ENCODE assay signal across 15 cellular contexts in the genomic region with DNA sequence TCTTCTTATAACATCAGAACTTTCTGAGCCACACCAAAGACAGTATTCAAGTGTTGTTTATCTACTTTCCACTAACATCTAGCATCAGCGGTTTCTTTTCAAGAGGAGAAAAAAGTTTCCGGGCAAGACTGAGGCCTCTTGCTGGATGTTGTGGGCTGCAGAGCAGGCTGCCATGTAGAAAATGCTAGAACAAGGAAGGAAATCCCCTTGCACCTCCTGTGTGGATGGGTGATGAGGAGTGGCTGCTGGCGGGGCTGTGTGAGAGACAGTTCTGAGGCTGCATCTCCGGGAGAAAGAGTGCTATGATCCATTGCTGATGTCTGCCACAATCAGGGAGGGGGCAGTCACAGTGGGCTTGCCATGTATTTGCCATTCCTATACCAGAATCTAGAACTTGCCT. TPM values are rescaled to one million over a fixed set of nuclear protein-coding genes. Genes with fewer than 3 reads are reported as not detected.
DNase-seq lines count a peak whose midpoint lies in the region; ATAC-seq, FAIRE-seq and TF ChIP-seq lines count a peak whose summit lies in the region.
"Had no signal": no experiment of that assay in that cellular context is flagged by ENCODE, and none has a peak within 500 bp of the region (broad histone marks: within the 10 kb centered on the region; RNA-seq: fewer than 3 reads in every experiment).

No MANE protein-coding gene starts in this region.

- H3K27ac ChIP-seq in OCI-LY3 (ENCODE audit: low read length) (no peak overlapping the region), GM12878 (ENCODE audit: control insufficient read depth, insufficient read depth) (no peak overlapping the region), testis (no peak overlapping the region)
- H3K27ac ChIP-seq: BLaER1, body of pancreas had no signal

- H3K9ac ChIP-seq in OCI-LY3 (ENCODE audit: low read length), result no peak overlapping the region
- H3K9ac ChIP-seq in GM12878 (ENCODE audit: control insufficient read depth, insufficient read depth, low read length), result no peak overlapping the region
- H3K9ac ChIP-seq: BLaER1 had no signal

- H3K4me3 Mint-ChIP-seq in activated CD8-positive, alpha-beta memory T cell treated with anti-CD3 and anti-CD28 coated beads, Interleukin-2, amount 10 ng/mL, durations not matched to agents 7 days and 5 days, result no peak overlapping the region

- H3K36me3 ChIP-seq in OCI-LY3 (replicated peaks; ENCODE audit: low read depth, low read length) (no peaks in the 10 kb centered on the region), GM12878 (ENCODE audit: control insufficient read depth in 2 of 2, insufficient read depth in 2 of 2, low read length in 1 of 2) (no peaks in the 10 kb centered on the region), testis (ENCODE audit: low read depth, missing control alignments) (no peaks in the 10 kb centered on the region)
- H3K36me3 ChIP-seq: BLaER1 had no signal

- peaks cover 41% of the 10 kb centered on the region for H3K4me1 Mint-ChIP-seq in activated CD8-positive, alpha-beta memory T cell treated with anti-CD3 and anti-CD28 coated beads, Interleukin-2, amount 10 ng/mL, durations not matched to agents 7 days and 5 days

- no peak for TF ChIP-seq EP300 in GM12878 (IDR thresholded peaks at IDR 0.05; ENCODE audit: borderline replicate concordance in 1 of 2, control insufficient read depth in 1 of 2, low read depth in 2 of 2, low read length in 2 of 2)

- peaks cover 68% of the 10 kb centered on the region for H3K4me1 ChIP-seq in OCI-LY3 (ENCODE audit: low read length)
- peaks cover 54% of the 10 kb centered on the region for H3K4me1 ChIP-seq in GM12878 (ENCODE audit: control insufficient read depth, insufficient read depth, low read length)
- no peaks in the 10 kb centered on the region for H3K4me1 ChIP-seq in testis
- H3K4me1 ChIP-seq: body of pancreas had no signal

- CTCF ChIA-PET in activated CD8-positive, alpha-beta memory T cell treated with anti-CD3 and anti-CD28 coated beads, Interleukin-2, amount 10 ng/mL, durations not matched to agents 7 days and 5 days (lab: Charles Lee), result no interaction called here
- CTCF ChIA-PET in GM12878 (lab: Yijun Ruan, JAX), result no interaction called here

- BruUV-seq in GM12878 (replicated peaks; lab: Mats Ljungman, UMichigan), result no TSS peak

- H3K27ac Mint-ChIP-seq in activated CD8-positive, alpha-beta memory T cell treated with anti-CD3 and anti-CD28 coated beads, Interleukin-2, amount 10 ng/mL, durations not matched to agents 7 days and 5 days, result peak overlapping the region; percentile 55

- SMC1A ChIA-PET in GM12878 (lab: Charles Lee; ENCODE audit: uncharacterized antibody, unreplicated experiment), result no interaction called here

- H3K4me2 ChIP-seq in OCI-LY3 (ENCODE audit: low read length) (peak overlapping the region; percentile 6; the same call in 1 of the 2 replicates), GM12878 (ENCODE audit: control insufficient read depth, insufficient read depth) (no peak overlapping the region)
- H3K4me2 ChIP-seq: BLaER1 had no signal

- no peaks in the 10 kb centered on the region for H3K9me3 ChIP-seq in OCI-LY3 (ENCODE audit: insufficient read depth, low read length)
- no peaks in the 10 kb centered on the region; the same call in 2 of the 3 replicates for H3K9me3 ChIP-seq in GM12878 (replicated peaks; ENCODE audit: control insufficient read depth, insufficient read depth, low read length)
- H3K9me3 ChIP-seq in testis, result no peaks in the 10 kb centered on the region
- H3K9me3 ChIP-seq: BLaER1, body of pancreas had no signal

- TF ChIP-seq POLR2A in GM12878 (IDR thresholded peaks at IDR 0.05; ENCODE audit: low read depth, low read length) (no peak), testis (IDR thresholded peaks at IDR 0.05) (no peak)

- no peak for FAIRE-seq in GM12878 (lab: Jason Lieb, UNC)
- FAIRE-seq: G401.6 had no signal

- 46% methylated on average over 4 of the region's 4 CpGs for WGBS in GM12878 (ENCODE audit: insufficient coverage, insufficient replicate concordance, low lambda C conversion rate, missing lambda C conversion rate)
- WGBS in testis, 2 donors, result 63 to 68% methylated on average over 4 of the region's 4 CpGs

- H3K79me2 ChIP-seq in OCI-LY3 (ENCODE audit: low read length) (no peaks in the 10 kb centered on the region), GM12878 (ENCODE audit: control insufficient read depth, insufficient read depth, low read length) (no peaks in the 10 kb centered on the region)

- TF ChIP-seq CTCF in OCI-LY3 (IDR thresholded peaks at IDR 0.05; ENCODE audit: low read depth, low read length), result no peak
- TF ChIP-seq CTCF in GM12878 (IDR thresholded peaks at IDR 0.05 in 2 of 3, conservative IDR thresholded peaks at IDR 0.05 in 1 of 3; ENCODE audit: control insufficient read depth in 2 of 3, extremely low read depth in 1 of 3, insufficient read depth in 1 of 3, low read depth in 3 of 3, low read length in 3 of 3), result no peak
- TF ChIP-seq CTCF in testis (IDR thresholded peaks at IDR 0.05), result no peak

- no peak for TF ChIP-seq RAD21 in GM12878 (IDR thresholded peaks at IDR 0.05; ENCODE audit: insufficient read depth, low read depth, low read length)

- H2AFZ ChIP-seq in OCI-LY3 (ENCODE audit: low read depth, low read length) (peak overlapping the region; percentile 62), GM12878 (ENCODE audit: control insufficient read depth, low read depth, low read length) (peak overlapping the region; percentile 2)

- no peaks in the 10 kb centered on the region for H3K9me3 Mint-ChIP-seq in activated CD8-positive, alpha-beta memory T cell treated with anti-CD3 and anti-CD28 coated beads, Interleukin-2, amount 10 ng/mL, durations not matched to agents 7 days and 5 days (ENCODE audit: low read depth)

- intact Hi-C loops in GM12878 (cut with micrococcal nuclease; ENCODE audit: unreplicated experiment) (no loop called here), testis (cut with DNase I; ENCODE audit: low total_unique reads) (no loop called here)

- DNase-seq in activated CD8-positive, alpha-beta memory T cell treated with anti-CD3 and anti-CD28 coated beads, Interleukin-2, amount 10 ng/mL, durations not matched to agents 7 days and 5 days, result peak; percentile 50
- DNase-seq in GM12878 (ENCODE audit: low read depth, low spot score) (no peak), testis (no peak), hepatic stellate cell (ENCODE audit: low spot score) (no peak)
- DNase-seq in stimulated activated CD4-positive, alpha-beta T cell treated with anti-CD3 and anti-CD28 coated beads, TNF-alpha, amount 100 ng/mL, for 1 hour (ENCODE audit: low read depth in 3 of 3, low spot score in 1 of 3), result peak; percentile 12 to 31 (median 27)
- DNase-seq: body of pancreas, hippocampal formation, NCI-H1092, NCI-H446 treated with DMSO at 0.1 percent for 48 hours, RPMI8226 had no signal

- RAD21 ChIA-PET in GM12878 (lab: Charles Lee; ENCODE audit: unreplicated experiment), result no interaction called here

- H3K27me3 ChIP-seq in OCI-LY3 (ENCODE audit: low read depth, low read length) (no peaks in the 10 kb centered on the region), GM12878 (replicated peaks in 1 of 2; ENCODE audit: control insufficient read depth in 2 of 2, insufficient read depth in 2 of 2, low read length in 1 of 2) (no peaks in the 10 kb centered on the region), testis (no peaks in the 10 kb centered on the region)
- H3K27me3 ChIP-seq: BLaER1, body of pancreas had no signal

- POLR2A ChIA-PET in GM12878 (lab: Charles Lee), result no interaction called here

- H4K20me1 ChIP-seq in OCI-LY3 (ENCODE audit: insufficient read depth, low read length) (no peaks in the 10 kb centered on the region), GM12878 (ENCODE audit: control insufficient read depth, insufficient read depth) (no peaks in the 10 kb centered on the region)
- H4K20me1 ChIP-seq: BLaER1 had no signal

- ATAC-seq in activated CD8-positive, alpha-beta memory T cell treated with anti-CD3 and anti-CD28 coated beads, Interleukin-2, amount 10 ng/mL, durations not matched to agents 7 days and 5 days, result peak; percentile 43
- no peak for ATAC-seq in GM12878
- ATAC-seq in HG03521 (IDR thresholded peaks at IDR 0.05; ENCODE audit: unreplicated experiment), result no peak
- ATAC-seq in GM19023 (IDR thresholded peaks at IDR 0.05; ENCODE audit: unreplicated experiment), result no peak
- ATAC-seq: body of pancreas had no signal

- no peaks in the 10 kb centered on the region for H3K36me3 Mint-ChIP-seq in activated CD8-positive, alpha-beta memory T cell treated with anti-CD3 and anti-CD28 coated beads, Interleukin-2, amount 10 ng/mL, durations not matched to agents 7 days and 5 days

- H3K27me3 Mint-ChIP-seq in activated CD8-positive, alpha-beta memory T cell treated with anti-CD3 and anti-CD28 coated beads, Interleukin-2, amount 10 ng/mL, durations not matched to agents 7 days and 5 days, result no peaks in the 10 kb centered on the region

- in situ Hi-C loops in GM12878 (cut with MboI), result no loop called here

- H3K4me3 ChIP-seq in OCI-LY3 (ENCODE audit: low read length) (no peak overlapping the region), GM12878 (no peak overlapping the region), testis (no peak overlapping the region)
- H3K4me3 ChIP-seq: BLaER1, body of pancreas had no signal

TF ChIP-seq in GM12878, 131 proteins besides CTCF, POLR2A, EP300 and RAD21 (continues in another document):
- TF ChIP-seq DPF2 (IDR thresholded peaks at IDR 0.05), result no peak

RNA-seq across cellular contexts. Expression of a gene that starts 37.8 kb away (rescaled TPM):
- 100 to 1,000 TPM; 174 to 200 TPM for total RNA-seq in activated CD8-positive, alpha-beta memory T cell treated with anti-CD3 and anti-CD28 coated beads, Interleukin-2, amount 10 ng/mL, durations not matched to agents 7 days and 5 days
- total RNA-seq in GM12878 (2013; cell fraction: nucleolus; rRNA removed), result 183 and 185 TPM in 2 replicates
- total RNA-seq in GM12878 (2014; rRNA removed) (169 and 200 TPM in 2 replicates), GM12878 (2014; rRNA removed; fragmentation: Illumina TruSeq; extraction: Trizol) (174 and 184 TPM in 2 replicates), GM12878 (2021) (179 and 191 TPM in 2 replicates), testis (100 to 1,000 TPM; 143 to 160 TPM)
- 87.0 TPM for polyA plus RNA-seq in GM12878 (2011; ENCODE audit: low read depth)
- polyA plus RNA-seq in GM12878 (2011; rRNA removed) (279 and 423 TPM in 2 replicates), GM12878 (2014; fragmentation: Illumina TruSeq; extraction: Trizol) (237 and 312 TPM in 2 replicates), GM12878 (2014; fragmentation: Nextera tagmentation; extraction: Ambion mirVana) (100 to 1,000 TPM in 1 of 2 experiments, 10 to 100 TPM in 1; 64.4 to 111 TPM), GM12878 (2014; rRNA removed) (124 and 145 TPM in 2 replicates), GM12878 (2016; fragmentation: Nextera tagmentation; extraction: Ambion mirVana) (100 to 1,000 TPM; 116 to 123 TPM), testis (ENCODE audit: insufficient read depth, low read depth, low replicate concordance) (323 TPM)
- polyA plus RNA-seq in GM12878 (2011; cell fraction: cytosol; rRNA removed), result 92.1 and 98.9 TPM in 2 replicates
- 104 and 118 TPM in 2 replicates for polyA plus RNA-seq in GM12878 (2011; cell fraction: nucleus; rRNA removed)
- 141 and 161 TPM in 2 replicates for polyA plus RNA-seq in GM12878 (2012)
- 108 and 142 TPM in 2 replicates for polyA minus RNA-seq in GM12878 (2011; rRNA and poly(A)+ RNA removed)
- polyA minus RNA-seq in GM12878 (2011; cell fraction: cytosol; rRNA and poly(A)+ RNA removed), result 60.7 and 69.6 TPM in 2 replicates
- polyA minus RNA-seq in GM12878 (2011; cell fraction: nucleus; rRNA and poly(A)+ RNA removed), result 50.5 and 81.6 TPM in 2 replicates

Comparison
In these comparisons a context has a peak if more than half of its experiments do, and no peak if none do; other contexts are left out.
1. DNase-seq: peak in activated CD8-positive, alpha-beta memory T cell treated with anti-CD3 and anti-CD28 coated beads, Interleukin-2, amount 10 ng/mL, durations not matched to agents 7 days and 5 days (single experiment) and stimulated activated CD4-positive, alpha-beta T cell treated with anti-CD3 and anti-CD28 coated beads, TNF-alpha, amount 100 ng/mL, for 1 hour (3 of 3); none in GM12878 (single experiment), testis (single experiment) and hepatic stellate cell (single experiment).